ENCODE assay signal across 26 cellular contexts in the genomic region with DNA sequence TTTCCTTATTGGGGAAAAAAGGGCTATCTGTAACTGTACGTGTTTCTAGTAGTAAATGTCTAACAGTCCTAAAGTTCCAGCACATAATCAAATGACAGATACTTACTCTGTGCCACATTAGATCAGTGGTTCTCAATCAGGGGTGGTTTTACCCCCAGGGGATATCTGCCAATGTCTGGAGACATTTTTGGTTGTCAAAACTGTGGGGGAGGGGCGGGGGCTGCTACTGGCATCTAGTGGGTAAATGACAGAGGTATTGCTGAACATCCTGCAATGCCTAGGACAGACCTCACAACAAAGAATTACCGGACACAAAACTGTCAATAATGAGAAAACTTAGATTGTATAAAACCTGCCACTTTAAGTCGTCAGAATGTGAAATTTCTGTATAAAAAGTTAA. TPM values are rescaled to one million over a fixed set of nuclear protein-coding genes. Genes with fewer than 3 reads are reported as not detected.
A peak's percentile ranks its signal among the peaks of the same experiment; 100 is the strongest.
DNase-seq lines count a peak whose midpoint lies in the region; ATAC-seq, FAIRE-seq and TF ChIP-seq lines count a peak whose summit lies in the region.
"Had no signal": no experiment of that assay in that cellular context is flagged by ENCODE, and none has a peak within 500 bp of the region (broad histone marks: within the 10 kb centered on the region; RNA-seq: fewer than 3 reads in every experiment).

No MANE protein-coding gene starts in this region.

- SMC1A ChIA-PET in GM12878 (lab: Charles Lee; ENCODE audit: uncharacterized antibody, unreplicated experiment): interaction anchor here (1.0 to 10.1 kb wide), 13 partner anchors 9 to 78 kb away, joined by 3 to 183 read pairs (median 5); no protein-coding TSS in a partner anchor

- POLR2A ChIA-PET in OCI-LY7 (lab: Charles Lee) (interaction anchor here (0.5 to 6.9 kb wide), 16 partner anchors 10 to 845 kb away, joined by 3 to 147 read pairs (median 4); no protein-coding TSS in a partner anchor), GM12878 (lab: Charles Lee) (interaction anchor here (0.7 to 3.7 kb wide), 7 partner anchors 10 to 843 kb away, joined by 3 to 25 read pairs (median 4); no protein-coding TSS in a partner anchor)

- TF ChIP-seq EP300 in GM12878 (IDR thresholded peaks at IDR 0.05; ENCODE audit: borderline replicate concordance in 1 of 2, control insufficient read depth in 1 of 2, low read depth in 2 of 2, low read length in 2 of 2): no peak

- RAD21 ChIA-PET in GM12878 (lab: Charles Lee; ENCODE audit: unreplicated experiment): interaction anchor here (1.0 to 3.2 kb wide), 5 partner anchors 16 to 64 kb away, joined by 3 to 40 read pairs (median 4); no protein-coding TSS in a partner anchor

- H3K79me2 ChIP-seq in OCI-LY7 (ENCODE audit: insufficient read depth, low read depth, low read length): no peaks in the 10 kb centered on the region
- H3K79me2 ChIP-seq in GM12878 (ENCODE audit: control insufficient read depth, insufficient read depth, low read length): no peaks in the 10 kb centered on the region

- H3K9ac ChIP-seq in GM12878 (ENCODE audit: control insufficient read depth, insufficient read depth, low read length): no peak overlapping the region

- no peak for TF ChIP-seq POLR2A in GM12878 (IDR thresholded peaks at IDR 0.05; ENCODE audit: low read depth, low read length)

- no peaks in the 10 kb centered on the region for H3K27me3 ChIP-seq in GM12878 (replicated peaks in 1 of 2; ENCODE audit: control insufficient read depth in 2 of 2, insufficient read depth in 2 of 2, low read length in 1 of 2)
- H3K27me3 ChIP-seq: uterus had no signal

- no peak overlapping the region for H3K4me3 ChIP-seq in OCI-LY7 (ENCODE audit: low read depth, low read length, poor library complexity, severe bottlenecking)
- no peak overlapping the region for H3K4me3 ChIP-seq in GM12878
- H3K4me3 ChIP-seq: smooth muscle cell, uterus had no signal

- intact Hi-C loops in OCI-LY7 (cut with micrococcal nuclease; ENCODE audit: unreplicated experiment) (no loop called here), GM12878 (cut with micrococcal nuclease; ENCODE audit: unreplicated experiment) (no loop called here)

- H3K36me3 ChIP-seq in OCI-LY7 (ENCODE audit: insufficient read depth, low read length): peaks cover 11% of the 10 kb centered on the region
- H3K36me3 ChIP-seq in GM12878 (ENCODE audit: control insufficient read depth in 2 of 2, insufficient read depth in 2 of 2, low read length in 1 of 2): no peaks in the 10 kb centered on the region
- H3K36me3 ChIP-seq: uterus had no signal

- H4K20me1 ChIP-seq in OCI-LY7 (ENCODE audit: insufficient read depth, low read length) (no peaks in the 10 kb centered on the region), GM12878 (ENCODE audit: control insufficient read depth, insufficient read depth) (no peaks in the 10 kb centered on the region)

- TF ChIP-seq RAD21 in GM12878 (IDR thresholded peaks at IDR 0.05; ENCODE audit: insufficient read depth, low read depth, low read length): no peak

- FAIRE-seq in GM12878 (lab: Jason Lieb, UNC): peak; percentile 27

- no peaks in the 10 kb centered on the region for H3K9me2 ChIP-seq in OCI-LY7 (ENCODE audit: insufficient read depth, low read length)

- ATAC-seq in GM12878: no peak
- ATAC-seq in HG03159 (IDR thresholded peaks at IDR 0.05; ENCODE audit: unreplicated experiment): no peak
- no peak for ATAC-seq in GM19452 (IDR thresholded peaks at IDR 0.05; ENCODE audit: unreplicated experiment)
- ATAC-seq: activated CD4-positive, CD25-positive, alpha-beta regulatory T cell treated with anti-CD3 and anti-CD28 coated beads, Interleukin-2, amount 50 U/mL, for 24 hours; natural killer cell treated with Interleukin-12 subunit alpha and Interleukin-12 subunit beta and Interleukin-15 and Interleukin-18, amount 100 ng/mL, for 72 hours had no signal

- no peak overlapping the region for H3K27ac ChIP-seq in OCI-LY7 (ENCODE audit: low read depth, low read length, poor library complexity, severe bottlenecking)
- no peak overlapping the region for H3K27ac ChIP-seq in GM12878 (ENCODE audit: control insufficient read depth, insufficient read depth)
- H3K27ac ChIP-seq: uterus had no signal

- peak overlapping the region; percentile 40 for H3K4me2 ChIP-seq in OCI-LY7 (ENCODE audit: low read length)
- H3K4me2 ChIP-seq in GM12878 (ENCODE audit: control insufficient read depth, insufficient read depth): no peak overlapping the region
- H3K4me2 ChIP-seq: smooth muscle cell had no signal

- TF ChIP-seq CTCF in OCI-LY7 (conservative IDR thresholded peaks at IDR 0.05; ENCODE audit: low read length): peak; percentile 44
- no peak for TF ChIP-seq CTCF in GM12878 (IDR thresholded peaks at IDR 0.05 in 2 of 3, conservative IDR thresholded peaks at IDR 0.05 in 1 of 3; ENCODE audit: control insufficient read depth in 2 of 3, extremely low read depth in 1 of 3, insufficient read depth in 1 of 3, low read depth in 3 of 3, low read length in 3 of 3)

- H2AFZ ChIP-seq in OCI-LY7 (ENCODE audit: low read length) (peak overlapping the region; percentile 60; the same call in 1 of the 2 replicates), GM12878 (ENCODE audit: control insufficient read depth, low read depth, low read length) (no peak overlapping the region)

- H3K9me3 ChIP-seq in OCI-LY7 (ENCODE audit: low read length) (peaks cover 14% of the 10 kb centered on the region; the same call in 1 of the 2 replicates), GM12878 (replicated peaks; ENCODE audit: control insufficient read depth, insufficient read depth, low read length) (peaks cover 6% of the 10 kb centered on the region; the same call in 2 of the 3 replicates)
- H3K9me3 ChIP-seq: uterus had no signal

- BruUV-seq in OCI-LY7 (replicated peaks; lab: Mats Ljungman, UMichigan) (no TSS peak), GM12878 (replicated peaks; lab: Mats Ljungman, UMichigan) (no TSS peak)

- in situ Hi-C loops in GM12878 (cut with MboI): no loop called here

- peak; percentile 24 for DNase-seq in stimulated activated CD4-positive, alpha-beta T cell treated with anti-CD3 and anti-CD28 coated beads, Interleukin-4, amount 100 ng/mL, for 1 hour
- no peak for DNase-seq in stimulated activated CD4-positive, alpha-beta T cell treated with anti-CD3 and anti-CD28 coated beads, Interleukin-4, amount 100 ng/mL, for 24 hours
- DNase-seq in OCI-LY7 (ENCODE audit: low spot score): peak; percentile 47
- no peak for DNase-seq in GM12878 (ENCODE audit: low read depth, low spot score)
- DNase-seq in mucosa of gallbladder (ENCODE audit: low spot score): no peak
- DNase-seq in stimulated activated CD4-positive, alpha-beta T cell treated with anti-CD3 and anti-CD28 coated beads, Interleukin-2, amount 100 ng/mL, for 24 hours: no peak
- DNase-seq: ACHN; amniotic stem cell; caudate nucleus; CD8-positive, alpha-beta memory T cell; DMS79 treated with DMSO at 0.1 percent for 48 hours; foreskin melanocyte; mesenchymal stem cell; NCI-H1417; NCI-H2107; NCI-H526 treated with DMSO at 0.1 percent for 48 hours; T-helper 2 cell; uterus had no signal

- H3K4me1 ChIP-seq in OCI-LY7 (ENCODE audit: insufficient read depth, low read length, poor library complexity, severe bottlenecking): peaks cover 44% of the 10 kb centered on the region
- peaks cover 3% of the 10 kb centered on the region for H3K4me1 ChIP-seq in GM12878 (ENCODE audit: control insufficient read depth, insufficient read depth, low read length)
- H3K4me1 ChIP-seq: uterus had no signal

- 73% methylated on average over 4 of the region's 4 CpGs for WGBS in GM12878 (ENCODE audit: insufficient coverage, insufficient replicate concordance, low lambda C conversion rate, missing lambda C conversion rate)

- CTCF ChIA-PET in OCI-LY7 (lab: Charles Lee; ENCODE audit: unreplicated experiment) (interaction anchor here (0.6 to 1.7 kb wide), 2 partner anchors 15 to 874 kb away, joined by 3 to 10 read pairs; no protein-coding TSS in a partner anchor), GM12878 (lab: Yijun Ruan, JAX) (interaction anchor here (0.7 to 5.2 kb wide), 9 partner anchors 11 to 397 kb away, joined by 3 to 45 read pairs (median 4); no protein-coding TSS in a partner anchor)

TF ChIP-seq in GM12878, 131 proteins besides CTCF, POLR2A, EP300 and RAD21:
- TF ChIP-seq PAX8 (IDR thresholded peaks at IDR 0.05) (no peak), BHLHE40 (IDR thresholded peaks at IDR 0.05; ENCODE audit: borderline replicate concordance in 1 of 2, low read depth in 2 of 2, low read length in 1 of 2) (no peak), WRNIP1 (IDR thresholded peaks at IDR 0.05; ENCODE audit: borderline replicate concordance, low read depth, low read length) (no peak), MTA2 (IDR thresholded peaks at IDR 0.05; ENCODE audit: low read depth) (no peak), JUND (IDR thresholded peaks at IDR 0.05; ENCODE audit: low read depth, low read length) (no peak), IRF4 (IDR thresholded peaks at IDR 0.05; ENCODE audit: low read depth, low read length) (no peak), IRF3 (IDR thresholded peaks at IDR 0.05) (no peak)
TF ChIP-seq in GM12878: peak in this region for 0.

RNA-seq across cellular contexts. Expression of gene PTPRC, which starts 33.4 kb away (rescaled TPM):
- 161 and 177 TPM in 2 replicates for total RNA-seq in OCI-LY7 (2014; rRNA removed; shearing (Covaris generic))
- total RNA-seq in OCI-LY7 (2022) (241 and 264 TPM in 2 replicates), GM12878 (2014; rRNA removed) (117 and 136 TPM in 2 replicates), GM12878 (2014; rRNA removed; fragmentation: Illumina TruSeq; extraction: Trizol) (167 and 171 TPM in 2 replicates), GM12878 (2021) (154 and 157 TPM in 2 replicates), mucosa of gallbladder (29.8 TPM)
- 586 and 675 TPM in 2 replicates for total RNA-seq in GM12878 (2013; cell fraction: nucleolus; rRNA removed)
- 57.1 TPM for polyA plus RNA-seq in GM12878 (2011; ENCODE audit: low read depth)
- polyA plus RNA-seq in GM12878 (2011; rRNA removed) (171 and 221 TPM in 2 replicates), GM12878 (2014; fragmentation: Illumina TruSeq; extraction: Trizol) (156 and 163 TPM in 2 replicates), GM12878 (2014; fragmentation: Nextera tagmentation; extraction: Ambion mirVana) (10 to 100 TPM; 72.9 to 73.6 TPM), GM12878 (2014; rRNA removed) (75.1 and 80.9 TPM in 2 replicates), GM12878 (2016; fragmentation: Nextera tagmentation; extraction: Ambion mirVana) (100 to 1,000 TPM; 117 to 119 TPM)
- 125 and 161 TPM in 2 replicates for polyA plus RNA-seq in GM12878 (2011; cell fraction: cytosol; rRNA removed)
- polyA plus RNA-seq in GM12878 (2011; cell fraction: nucleus; rRNA removed): 106 and 128 TPM in 2 replicates
- 67.1 and 78.4 TPM in 2 replicates for polyA plus RNA-seq in GM12878 (2012)
- 240 and 280 TPM in 2 replicates for polyA minus RNA-seq in GM12878 (2011; rRNA and poly(A)+ RNA removed)
- 70.3 and 72.0 TPM in 2 replicates for polyA minus RNA-seq in GM12878 (2011; cell fraction: cytosol; rRNA and poly(A)+ RNA removed)
- 150 and 243 TPM in 2 replicates for polyA minus RNA-seq in GM12878 (2011; cell fraction: nucleus; rRNA and poly(A)+ RNA removed)
- total RNA-seq: epithelial cell of proximal tubule, HT-29, pulmonary artery endothelial cell had no signal
- polyA plus RNA-seq: smooth muscle cell had no signal

Comparison
In these comparisons a context has a peak if more than half of its experiments do, and no peak if none do; other contexts are left out.
1. DNase-seq: peak in stimulated activated CD4-positive, alpha-beta T cell treated with anti-CD3 and anti-CD28 coated beads, Interleukin-4, amount 100 ng/mL, for 1 hour (single experiment) and OCI-LY7 (single experiment); none in stimulated activated CD4-positive, alpha-beta T cell treated with anti-CD3 and anti-CD28 coated beads, Interleukin-4, amount 100 ng/mL, for 24 hours (single experiment), GM12878 (single experiment), mucosa of gallbladder (single experiment) and stimulated activated CD4-positive, alpha-beta T cell treated with anti-CD3 and anti-CD28 coated beads, Interleukin-2, amount 100 ng/mL, for 24 hours (0 of 2).